Comparison of ENCODE assay signal across 8 cellular contexts in the genomic region with DNA sequence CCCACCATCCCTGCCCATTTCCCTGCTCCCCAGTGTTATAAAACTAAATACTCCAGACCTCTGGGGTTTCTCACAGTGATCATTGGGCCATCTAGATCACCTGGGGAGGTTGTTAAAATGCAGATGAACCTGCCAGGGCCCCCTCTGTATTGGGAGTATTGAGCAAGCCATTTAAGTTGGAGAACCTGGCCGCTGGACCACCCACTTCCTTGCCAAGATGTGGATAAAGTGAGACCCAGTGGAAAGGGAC. TPM values are rescaled to one million over a fixed set of nuclear protein-coding genes. Genes with fewer than 3 reads are reported as not detected.
A peak's percentile ranks its signal among the peaks of the same experiment; 100 is the strongest.
DNase-seq lines count a peak whose midpoint lies in the region; ATAC-seq and TF ChIP-seq lines count a peak whose summit lies in the region.

No MANE protein-coding gene starts in this region.

- POLR2A ChIA-PET in RWPE1 (lab: Yijun Ruan, JAX; ENCODE audit: low non-redundant PET) = interaction anchor here (0.7 to 5.9 kb wide), 6 partner anchors 11 to 45 kb away, joined by 4 to 46 read pairs (median 26); no protein-coding TSS in a partner anchor

- no peak overlapping the region for H3K27ac ChIP-seq in CD4-positive, CD25-positive, alpha-beta regulatory T cell (ENCODE audit: insufficient read depth, low read length, poor library complexity, severe bottlenecking)
- peak overlapping the region; percentile 86 for H3K27ac ChIP-seq in RWPE1
- peak overlapping the region; percentile 91 to 98 (median 94) for H3K27ac ChIP-seq in esophagus muscularis mucosa (replicated peaks in 1 of 4)

- no peak overlapping the region for H3K27ac Mint-ChIP-seq in CD4-positive, CD25-positive, alpha-beta regulatory T cell
- no peak overlapping the region for H3K27ac Mint-ChIP-seq in osteocyte (ENCODE audit: unreplicated experiment)

- H3K4me3 Mint-ChIP-seq in CD4-positive, CD25-positive, alpha-beta regulatory T cell = peak overlapping the region; percentile 43 to 100 (median 94)
- peak overlapping the region; percentile 94 for H3K4me3 Mint-ChIP-seq in osteocyte (ENCODE audit: unreplicated experiment)

- H3K9me3 ChIP-seq in CD4-positive, CD25-positive, alpha-beta regulatory T cell (ENCODE audit: control insufficient read depth in 2 of 2, low read length in 2 of 2) = no peaks in the 10 kb centered on the region
- no peaks in the 10 kb centered on the region for H3K9me3 ChIP-seq in esophagus muscularis mucosa

- peaks cover 0 to 3% (median 0%) of the 10 kb centered on the region in 7 donors for H3K9me3 Mint-ChIP-seq in CD4-positive, CD25-positive, alpha-beta regulatory T cell
- H3K9me3 Mint-ChIP-seq in osteocyte (ENCODE audit: unreplicated experiment) = no peaks in the 10 kb centered on the region

- CTCF ChIA-PET in RWPE1 (lab: Yijun Ruan, JAX) = interaction anchor here (7.8 kb wide), 1 partner anchor 46 kb away, joined by 656 read pairs; no protein-coding TSS in a partner anchor

- no peaks in the 10 kb centered on the region for H3K36me3 Mint-ChIP-seq in CD4-positive, CD25-positive, alpha-beta regulatory T cell
- no peaks in the 10 kb centered on the region for H3K36me3 Mint-ChIP-seq in osteocyte (ENCODE audit: unreplicated experiment)

- H3K36me3 ChIP-seq in CD4-positive, CD25-positive, alpha-beta regulatory T cell (ENCODE audit: control insufficient read depth, insufficient read depth, low read length) = no peaks in the 10 kb centered on the region
- peaks cover 0 to 22% (median 0%) of the 10 kb centered on the region in 4 donors for H3K36me3 ChIP-seq in esophagus muscularis mucosa

- intact Hi-C loops in esophagus muscularis mucosa (cut with DNase I) = no loop called here

- ATAC-seq in CD4-positive, CD25-positive, alpha-beta regulatory T cell (ENCODE audit: low read depth in 2 of 2) = no peak
- ATAC-seq in HG02981 (IDR thresholded peaks at IDR 0.05; ENCODE audit: unreplicated experiment) (no peak), GM21367 (IDR thresholded peaks at IDR 0.05; ENCODE audit: unreplicated experiment) (no peak)

- DNase-seq in CD4-positive, CD25-positive, alpha-beta regulatory T cell = no peak
- DNase-seq in RWPE1 (ENCODE audit: low spot score) (no peak), esophagus muscularis mucosa (ENCODE audit: extremely low spot score) (no peak), osteocyte (ENCODE audit: extremely low spot score, unreplicated experiment) (no peak), activated gamma-delta T cell treated with Interleukin-2 at 50 U/mL for 16 hours (no peak)
- DNase-seq in NK-92 treated with Interleukin-12 subunit alpha and Interleukin-12 subunit beta, amount 100 ng/mL, for 24 hours (lab: John Stamatoyannopoulos, UW) = no peak

- TF ChIP-seq CTCF in RWPE1 (conservative IDR thresholded peaks at IDR 0.05; ENCODE audit: low read depth) (no peak), esophagus muscularis mucosa (IDR thresholded peaks at IDR 0.05) (no peak), osteocyte (IDR thresholded peaks at IDR 0.05) (no peak)

- peaks cover 11 to 34% (median 24%) of the 10 kb centered on the region in 4 donors for H3K4me1 Mint-ChIP-seq in CD4-positive, CD25-positive, alpha-beta regulatory T cell
- peaks cover 50% of the 10 kb centered on the region for H3K4me1 Mint-ChIP-seq in osteocyte (ENCODE audit: unreplicated experiment)

- no peak for TF ChIP-seq POLR2A in esophagus muscularis mucosa (IDR thresholded peaks at IDR 0.05; ENCODE audit: low read depth)

- H3K27me3 ChIP-seq in CD4-positive, CD25-positive, alpha-beta regulatory T cell (ENCODE audit: control insufficient read depth, insufficient read depth, low read length) = peaks cover 10% of the 10 kb centered on the region
- H3K27me3 ChIP-seq in esophagus muscularis mucosa = no peaks in the 10 kb centered on the region

- peaks cover 60% of the 10 kb centered on the region for H3K27me3 Mint-ChIP-seq in CD4-positive, CD25-positive, alpha-beta regulatory T cell
- H3K27me3 Mint-ChIP-seq in osteocyte (ENCODE audit: unreplicated experiment) = no peaks in the 10 kb centered on the region

- H3K4me1 ChIP-seq in CD4-positive, CD25-positive, alpha-beta regulatory T cell (ENCODE audit: control insufficient read depth, insufficient read depth, low read length, poor library complexity, severe bottlenecking) = peaks cover 40% of the 10 kb centered on the region
- H3K4me1 ChIP-seq in esophagus muscularis mucosa = peaks cover 51 to 78% (median 73%) of the 10 kb centered on the region in 4 donors

- no peak overlapping the region for H3K4me3 ChIP-seq in CD4-positive, CD25-positive, alpha-beta regulatory T cell (ENCODE audit: low read depth, low read length)
- peak overlapping the region; percentile 71 to 83 (median 74) for H3K4me3 ChIP-seq in esophagus muscularis mucosa

- 83% methylated on average over 1 of the region's 1 CpG for WGBS in esophagus muscularis mucosa

- no peak for TF ChIP-seq EP300 in esophagus muscularis mucosa (IDR thresholded peaks at IDR 0.05)

RNA-seq across cellular contexts. Expression of gene ID1, which starts 1.5 kb away (rescaled TPM):
- 9.4 TPM for total RNA-seq in CD4-positive, CD25-positive, alpha-beta regulatory T cell
- 1 to 10 TPM in 2 of 4 donors, under 1 TPM in 2; 0.71 to 2.6 (median 0.91) TPM for polyA plus RNA-seq in CD4-positive, CD25-positive, alpha-beta regulatory T cell
- total RNA-seq in esophagus muscularis mucosa = 100 to 1,000 TPM; 199 to 744 (median 532) TPM
- total RNA-seq in osteocyte = 8.2 TPM in 2 replicates

RNA-seq across cellular contexts. Expression of gene COX4I2, which starts 31.1 kb away (rescaled TPM):
- not detected for total RNA-seq in CD4-positive, CD25-positive, alpha-beta regulatory T cell
- polyA plus RNA-seq in CD4-positive, CD25-positive, alpha-beta regulatory T cell = not detected
- total RNA-seq in esophagus muscularis mucosa = 10 to 100 TPM in 1 of 4 donors, 1 to 10 TPM in 3; 2.1 to 14.2 (median 7.1) TPM
- total RNA-seq in osteocyte = not detected in 2 replicates

Comparison
In these comparisons a context has a peak if more than half of its experiments do, and no peak if none do; other contexts are left out.
1. RNA of gene ID1, which starts 1.5 kb away (total RNA-seq): 199 to 744 TPM in esophagus muscularis mucosa; 9.4 TPM in CD4-positive, CD25-positive, alpha-beta regulatory T cell (single experiment) and 8.2 TPM in osteocyte; every median in the first group is over 10 times any median in the second.